ENCODE assay signal across 5 cellular contexts in the genomic region with DNA sequence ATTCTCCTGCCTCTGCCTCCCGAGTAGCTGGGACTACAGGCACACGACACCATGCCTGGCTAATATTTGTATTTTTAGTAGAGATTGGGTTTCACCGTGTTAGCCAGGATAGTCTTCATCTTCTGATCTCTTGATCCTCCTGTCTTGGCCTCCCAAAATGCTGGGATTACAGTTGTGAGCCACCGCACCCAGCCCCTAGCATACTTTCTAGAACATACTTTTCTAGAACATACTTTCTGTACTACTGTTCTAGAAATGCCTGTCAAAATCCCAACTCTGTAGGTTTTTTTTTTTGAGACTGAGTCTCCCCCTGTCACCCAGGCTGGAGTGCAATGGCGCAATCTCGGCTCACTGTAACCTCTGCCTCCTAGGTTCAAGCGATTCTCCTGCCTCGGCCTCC. TPM values are rescaled to one million over a fixed set of nuclear protein-coding genes. Genes with fewer than 3 reads are reported as not detected.
DNase-seq lines count a peak whose midpoint lies in the region; ATAC-seq and TF ChIP-seq lines count a peak whose summit lies in the region.
"Not testable (repeated sequence)": the region's sequence is repeated elsewhere in the genome, so short reads cannot be mapped to it uniquely, and the experiment has no call there.

No MANE protein-coding gene starts in this region.

- not testable (repeated sequence) for H3K27me3 Mint-ChIP-seq in activated T-helper 1 cell treated with anti-CD3 and anti-CD28 coated beads, Interleukin-12 subunit alpha, Interleukin-12 subunit beta, Interleukin-2, Interleukin-4 antibody, amounts not matched to agents 30 ng/mL and 10 ng/mL and 1 ng/mL, durations not matched to agents 14 hours and 24 hours and 36 hours (ENCODE audit: insufficient read depth); activated naive CD8-positive, alpha-beta T cell treated with anti-CD3 and anti-CD28 coated beads, Interleukin-2, amount 10 ng/mL, durations not matched to agents 7 days and 5 days; natural killer cell (ENCODE audit: low read depth in 2 of 2); osteocyte (ENCODE audit: unreplicated experiment)

- H3K36me3 Mint-ChIP-seq in activated T-helper 1 cell treated with anti-CD3 and anti-CD28 coated beads, Interleukin-12 subunit alpha, Interleukin-12 subunit beta, Interleukin-2, Interleukin-4 antibody, amounts not matched to agents 30 ng/mL and 10 ng/mL and 1 ng/mL, durations not matched to agents 14 hours and 24 hours and 36 hours (ENCODE audit: low read depth) = peaks cover 22% of the 10 kb centered on the region
- peaks cover 20% of the 10 kb centered on the region for H3K36me3 Mint-ChIP-seq in activated naive CD8-positive, alpha-beta T cell treated with anti-CD3 and anti-CD28 coated beads, Interleukin-2, amount 10 ng/mL, durations not matched to agents 7 days and 5 days
- not testable (repeated sequence) for H3K36me3 Mint-ChIP-seq in natural killer cell
- H3K36me3 Mint-ChIP-seq in osteocyte (ENCODE audit: unreplicated experiment) = peaks cover 32% of the 10 kb centered on the region

- DNase-seq in WERI-Rb-1; activated T-helper 1 cell treated with anti-CD3 and anti-CD28 coated beads, Interleukin-12 subunit alpha, Interleukin-12 subunit beta, Interleukin-2, Interleukin-4 antibody, amounts not matched to agents 30 ng/mL and 10 ng/mL and 1 ng/mL, durations not matched to agents 14 hours and 24 hours and 36 hours (ENCODE audit: low spot score); activated naive CD8-positive, alpha-beta T cell treated with anti-CD3 and anti-CD28 coated beads, Interleukin-2, amount 10 ng/mL, durations not matched to agents 7 days and 5 days; natural killer cell; osteocyte (ENCODE audit: extremely low spot score, unreplicated experiment): not testable (repeated sequence)

- not testable (repeated sequence) for H3K9me3 ChIP-seq in WERI-Rb-1 (ENCODE audit: severe bottlenecking)

- peaks cover 16% of the 10 kb centered on the region for H3K4me1 Mint-ChIP-seq in activated T-helper 1 cell treated with anti-CD3 and anti-CD28 coated beads, Interleukin-12 subunit alpha, Interleukin-12 subunit beta, Interleukin-2, Interleukin-4 antibody, amounts not matched to agents 30 ng/mL and 10 ng/mL and 1 ng/mL, durations not matched to agents 14 hours and 24 hours and 36 hours (ENCODE audit: low read depth)
- not testable (repeated sequence) for H3K4me1 Mint-ChIP-seq in activated naive CD8-positive, alpha-beta T cell treated with anti-CD3 and anti-CD28 coated beads, Interleukin-2, amount 10 ng/mL, durations not matched to agents 7 days and 5 days; osteocyte (ENCODE audit: unreplicated experiment)
- H3K4me1 Mint-ChIP-seq in natural killer cell = peaks cover 5 to 15% of the 10 kb centered on the region in 2 donors

- H3K9me3 Mint-ChIP-seq in activated T-helper 1 cell treated with anti-CD3 and anti-CD28 coated beads, Interleukin-12 subunit alpha, Interleukin-12 subunit beta, Interleukin-2, Interleukin-4 antibody, amounts not matched to agents 30 ng/mL and 10 ng/mL and 1 ng/mL, durations not matched to agents 14 hours and 24 hours and 36 hours; activated naive CD8-positive, alpha-beta T cell treated with anti-CD3 and anti-CD28 coated beads, Interleukin-2, amount 10 ng/mL, durations not matched to agents 7 days and 5 days; natural killer cell; osteocyte (ENCODE audit: unreplicated experiment): not testable (repeated sequence)

- peak overlapping the region; percentile 29 for H3K27ac Mint-ChIP-seq in activated T-helper 1 cell treated with anti-CD3 and anti-CD28 coated beads, Interleukin-12 subunit alpha, Interleukin-12 subunit beta, Interleukin-2, Interleukin-4 antibody, amounts not matched to agents 30 ng/mL and 10 ng/mL and 1 ng/mL, durations not matched to agents 14 hours and 24 hours and 36 hours
- H3K27ac Mint-ChIP-seq in activated naive CD8-positive, alpha-beta T cell treated with anti-CD3 and anti-CD28 coated beads, Interleukin-2, amount 10 ng/mL, durations not matched to agents 7 days and 5 days = peak overlapping the region; percentile 10
- H3K27ac Mint-ChIP-seq in natural killer cell = peak overlapping the region; percentile 38 to 71
- H3K27ac Mint-ChIP-seq in osteocyte (ENCODE audit: unreplicated experiment) = peak overlapping the region; percentile 25

- POLR2A ChIA-PET in activated naive CD8-positive, alpha-beta T cell treated with anti-CD3 and anti-CD28 coated beads, Interleukin-2, amount 10 ng/mL, durations not matched to agents 7 days and 5 days (lab: Charles Lee) = not testable (repeated sequence)

- not testable (repeated sequence) for H3K4me3 ChIP-seq in WERI-Rb-1 (ENCODE audit: low read depth, low read length)

- intact Hi-C loops in activated T-helper 1 cell treated with anti-CD3 and anti-CD28 coated beads, Interleukin-12 subunit alpha, Interleukin-12 subunit beta, Interleukin-2, Interleukin-4 antibody, amounts not matched to agents 30 ng/mL and 10 ng/mL and 1 ng/mL, durations not matched to agents 14 hours and 24 hours and 36 hours (cut with micrococcal nuclease); natural killer cell (cut with micrococcal nuclease): not testable (repeated sequence)

- H3K27ac ChIP-seq in WERI-Rb-1 = peak overlapping the region; percentile 56

- not testable (repeated sequence) for ATAC-seq in activated naive CD8-positive, alpha-beta T cell treated with anti-CD3 and anti-CD28 coated beads, Interleukin-2, amount 10 ng/mL, durations not matched to agents 7 days and 5 days (ENCODE audit: low read depth); natural killer cell

- H3K36me3 ChIP-seq in WERI-Rb-1 = peaks cover 31% of the 10 kb centered on the region

- not testable (repeated sequence) for H3K4me3 Mint-ChIP-seq in activated T-helper 1 cell treated with anti-CD3 and anti-CD28 coated beads, Interleukin-12 subunit alpha, Interleukin-12 subunit beta, Interleukin-2, Interleukin-4 antibody, amounts not matched to agents 30 ng/mL and 10 ng/mL and 1 ng/mL, durations not matched to agents 14 hours and 24 hours and 36 hours; activated naive CD8-positive, alpha-beta T cell treated with anti-CD3 and anti-CD28 coated beads, Interleukin-2, amount 10 ng/mL, durations not matched to agents 7 days and 5 days; natural killer cell; osteocyte (ENCODE audit: unreplicated experiment)

- not testable (repeated sequence) for H3K27me3 ChIP-seq in WERI-Rb-1 (ENCODE audit: insufficient read depth, low read depth, severe bottlenecking)

- TF ChIP-seq CTCF in WERI-Rb-1 (IDR thresholded peaks at IDR 0.05; ENCODE audit: low read depth, low read length); natural killer cell (IDR thresholded peaks at IDR 0.05); osteocyte (IDR thresholded peaks at IDR 0.05): not testable (repeated sequence)

RNA-seq across cellular contexts. Expression of a gene that starts 27.3 kb away (rescaled TPM):
- 76.0 and 81.7 TPM in 2 replicates for total RNA-seq in activated T-helper 1 cell treated with anti-CD3 and anti-CD28 coated beads, Interleukin-12 subunit alpha, Interleukin-12 subunit beta, Interleukin-2, Interleukin-4 antibody, amounts not matched to agents 30 ng/mL and 10 ng/mL and 1 ng/mL, durations not matched to agents 14 hours and 24 hours and 36 hours
- total RNA-seq in activated naive CD8-positive, alpha-beta T cell treated with anti-CD3 and anti-CD28 coated beads, Interleukin-2, amount 10 ng/mL, durations not matched to agents 7 days and 5 days = 10 to 100 TPM; 56.5 to 58.1 TPM
- total RNA-seq in natural killer cell (10 to 100 TPM; 31.5 to 37.0 (median 32.3) TPM), osteocyte (25.4 and 27.5 TPM in 2 replicates)

RNA-seq across cellular contexts. Expression of a gene that starts 43.1 kb away (rescaled TPM):
- total RNA-seq in activated T-helper 1 cell treated with anti-CD3 and anti-CD28 coated beads, Interleukin-12 subunit alpha, Interleukin-12 subunit beta, Interleukin-2, Interleukin-4 antibody, amounts not matched to agents 30 ng/mL and 10 ng/mL and 1 ng/mL, durations not matched to agents 14 hours and 24 hours and 36 hours = 16.7 and 22.7 TPM in 2 replicates
- 10 to 100 TPM; 51.5 to 58.3 TPM for total RNA-seq in activated naive CD8-positive, alpha-beta T cell treated with anti-CD3 and anti-CD28 coated beads, Interleukin-2, amount 10 ng/mL, durations not matched to agents 7 days and 5 days
- total RNA-seq in natural killer cell (10 to 100 TPM; 46.6 to 64.8 (median 57.1) TPM), osteocyte (18.9 and 24.7 TPM in 2 replicates)
